ENCODE assay signal across 17 cellular contexts in the genomic region with DNA sequence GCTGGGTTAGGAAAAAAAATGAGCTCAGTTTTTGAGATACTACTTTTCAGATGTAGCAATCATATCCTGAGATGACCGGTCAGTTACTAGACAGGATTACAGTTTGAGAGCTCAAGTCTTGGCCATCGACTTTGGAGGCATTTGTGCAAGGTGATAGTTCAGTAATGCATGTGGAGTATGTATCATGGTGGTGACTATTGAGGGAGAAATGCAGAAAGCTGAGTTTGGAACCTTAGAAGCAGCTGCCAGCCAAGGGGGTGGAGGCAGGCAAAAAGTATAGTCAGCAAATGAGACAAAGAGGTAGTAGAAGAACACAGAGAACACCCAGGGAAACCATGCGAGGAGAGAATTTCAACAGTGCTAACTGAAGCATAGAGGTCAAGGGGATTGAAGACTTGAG. TPM values are rescaled to one million over a fixed set of nuclear protein-coding genes. Genes with fewer than 3 reads are reported as not detected.
A peak's percentile ranks its signal among the peaks of the same experiment; 100 is the strongest.
DNase-seq lines count a peak whose midpoint lies in the region; ATAC-seq and TF ChIP-seq lines count a peak whose summit lies in the region.
"Had no signal": no experiment of that assay in that cellular context is flagged by ENCODE, and none has a peak within 500 bp of the region (broad histone marks: within the 10 kb centered on the region; RNA-seq: fewer than 3 reads in every experiment).

No MANE protein-coding gene starts in this region.

- peak overlapping the region; percentile 22 for H3K27ac ChIP-seq in epithelial cell of prostate
- H3K27ac ChIP-seq in Peyer's patch = no peak overlapping the region
- no peak overlapping the region for H3K27ac ChIP-seq in sigmoid colon

- H3K4me1 Mint-ChIP-seq in activated CD4-positive, alpha-beta memory T cell treated with anti-CD3 and anti-CD28 coated beads, Interleukin-2, amount 10 ng/mL, durations not matched to agents 7 days and 5 days = no peaks in the 10 kb centered on the region
- H3K4me1 Mint-ChIP-seq: IgD-negative memory B cell had no signal

- CTCF ChIA-PET in activated CD4-positive, alpha-beta memory T cell treated with anti-CD3 and anti-CD28 coated beads, Interleukin-2, amount 10 ng/mL, durations not matched to agents 7 days and 5 days (lab: Charles Lee) = interaction anchor here (1.6 kb wide), 1 partner anchor 14 kb away, joined by 5 read pairs; no protein-coding TSS in a partner anchor

- no peaks in the 10 kb centered on the region for H3K36me3 Mint-ChIP-seq in activated CD4-positive, alpha-beta memory T cell treated with anti-CD3 and anti-CD28 coated beads, Interleukin-2, amount 10 ng/mL, durations not matched to agents 7 days and 5 days (ENCODE audit: low read depth)
- H3K36me3 Mint-ChIP-seq: IgD-negative memory B cell had no signal

- WGBS in sigmoid colon, 2 donors = 93 to 94% methylated on average over 3 of the region's 3 CpGs

- POLR2A ChIA-PET in activated CD4-positive, alpha-beta memory T cell treated with anti-CD3 and anti-CD28 coated beads, Interleukin-2, amount 10 ng/mL, durations not matched to agents 7 days and 5 days (lab: Charles Lee) = no interaction called here

- DNase-seq in AG09319 (ENCODE audit: extremely low read depth, low read depth) (peak; percentile 27), NCI-H226 (peak; percentile 58), epithelial cell of prostate (ENCODE audit: low read depth, low spot score) (no peak), omental fat pad (ENCODE audit: low spot score) (no peak), Peyer's patch (no peak), NCI-H2107 (lab: John Stamatoyannopoulos, UW) (no peak), sigmoid colon (no peak)
- no peak for DNase-seq in activated CD4-positive, alpha-beta memory T cell treated with anti-CD3 and anti-CD28 coated beads, Interleukin-2, amount 10 ng/mL, durations not matched to agents 7 days and 5 days
- DNase-seq: activated CD8-positive, alpha-beta T cell treated with anti-CD3 and anti-CD28 coated beads, Interleukin-2, amount 10 ng/mL, durations not matched to agents 7 days and 5 days; activated effector memory CD4-positive, alpha-beta T cell treated with anti-CD3 and anti-CD28 coated beads, Interleukin-2, amount 50 U/mL, for 16 hours; AML-193; DND-41; NCI-H1436; NCI-H69; T-helper 9 cell had no signal

- no peak for TF ChIP-seq EP300 in sigmoid colon (IDR thresholded peaks at IDR 0.05)

- H3K27me3 ChIP-seq in Peyer's patch (no peaks in the 10 kb centered on the region), sigmoid colon (no peaks in the 10 kb centered on the region)

- H3K4me1 ChIP-seq in Peyer's patch (no peaks in the 10 kb centered on the region), sigmoid colon (peaks cover 0 to 17% (median 10%) of the 10 kb centered on the region in 4 donors)

- no peaks in the 10 kb centered on the region for H3K36me3 ChIP-seq in Peyer's patch
- no peaks in the 10 kb centered on the region for H3K36me3 ChIP-seq in sigmoid colon

- H3K27me3 Mint-ChIP-seq in activated CD4-positive, alpha-beta memory T cell treated with anti-CD3 and anti-CD28 coated beads, Interleukin-2, amount 10 ng/mL, durations not matched to agents 7 days and 5 days = no peaks in the 10 kb centered on the region

- H3K4me3 Mint-ChIP-seq in activated CD4-positive, alpha-beta memory T cell treated with anti-CD3 and anti-CD28 coated beads, Interleukin-2, amount 10 ng/mL, durations not matched to agents 7 days and 5 days = no peak overlapping the region
- H3K4me3 Mint-ChIP-seq: activated CD8-positive, alpha-beta T cell treated with anti-CD3 and anti-CD28 coated beads, Interleukin-2, amount 10 ng/mL, durations not matched to agents 7 days and 5 days; IgD-negative memory B cell had no signal

- peak; percentile 75 for ATAC-seq in omental fat pad (ENCODE audit: low FRiP score)
- ATAC-seq: activated CD8-positive, alpha-beta T cell treated with anti-CD3 and anti-CD28 coated beads, Interleukin-2, amount 10 ng/mL, durations not matched to agents 7 days and 5 days had no signal

- H3K27ac Mint-ChIP-seq in activated CD4-positive, alpha-beta memory T cell treated with anti-CD3 and anti-CD28 coated beads, Interleukin-2, amount 10 ng/mL, durations not matched to agents 7 days and 5 days = no peak overlapping the region
- H3K27ac Mint-ChIP-seq: activated CD8-positive, alpha-beta T cell treated with anti-CD3 and anti-CD28 coated beads, Interleukin-2, amount 10 ng/mL, durations not matched to agents 7 days and 5 days; IgD-negative memory B cell had no signal

- no peak overlapping the region for H3K4me3 ChIP-seq in Peyer's patch
- no peak overlapping the region for H3K4me3 ChIP-seq in sigmoid colon

- TF ChIP-seq POLR2A in Peyer's patch (IDR thresholded peaks at IDR 0.05) = no peak
- no peak for TF ChIP-seq POLR2A in sigmoid colon (IDR thresholded peaks at IDR 0.05)

- intact Hi-C loops in sigmoid colon (cut with DNase I) = no loop called here

- TF ChIP-seq CTCF in AG09319 (IDR thresholded peaks at IDR 0.05; ENCODE audit: low read depth, low read length) (no peak), omental fat pad (IDR thresholded peaks at IDR 0.05) (no peak), Peyer's patch (IDR thresholded peaks at IDR 0.05) (no peak), sigmoid colon (IDR thresholded peaks at IDR 0.05) (no peak)

- H3K9me3 ChIP-seq in Peyer's patch = no peaks in the 10 kb centered on the region
- no peaks in the 10 kb centered on the region for H3K9me3 ChIP-seq in sigmoid colon

- H3K9me3 Mint-ChIP-seq in activated CD4-positive, alpha-beta memory T cell treated with anti-CD3 and anti-CD28 coated beads, Interleukin-2, amount 10 ng/mL, durations not matched to agents 7 days and 5 days = no peaks in the 10 kb centered on the region
- H3K9me3 Mint-ChIP-seq: IgD-negative memory B cell had no signal

RNA-seq across cellular contexts. Expression of a gene that starts 48.7 kb away (rescaled TPM):
- total RNA-seq in omental fat pad = 10 to 100 TPM in 2 of 4 donors, 1 to 10 TPM in 2; 8.4 to 45.6 (median 10.2) TPM
- 10 to 100 TPM in 3 of 4 donors, 1 to 10 TPM in 1; 6.6 to 26.8 (median 25.3) TPM for total RNA-seq in Peyer's patch
- total RNA-seq in activated CD4-positive, alpha-beta memory T cell treated with anti-CD3 and anti-CD28 coated beads, Interleukin-2, amount 10 ng/mL, durations not matched to agents 7 days and 5 days = 1 to 10 TPM; 2.3 to 3.1 TPM
- 1 to 10 TPM; 3.0 to 4.8 (median 3.5) TPM for total RNA-seq in sigmoid colon
- polyA plus RNA-seq in sigmoid colon = 10 to 100 TPM; 10.2 to 21.3 (median 10.6) TPM
- total RNA-seq: endothelial cell of umbilical vein had no signal
- polyA plus RNA-seq: endothelial cell of umbilical vein, IgD-negative memory B cell had no signal

Comparison
In these comparisons a context has a peak if more than half of its experiments do, and no peak if none do; other contexts are left out.
1. DNase-seq: peak in AG09319 (single experiment) and NCI-H226 (single experiment); none in epithelial cell of prostate (single experiment), omental fat pad (single experiment), Peyer's patch (0 of 3), NCI-H2107 (single experiment), activated CD4-positive, alpha-beta memory T cell treated with anti-CD3 and anti-CD28 coated beads, Interleukin-2, amount 10 ng/mL, durations not matched to agents 7 days and 5 days (single experiment) and sigmoid colon (single experiment).